In the genomic region with DNA sequence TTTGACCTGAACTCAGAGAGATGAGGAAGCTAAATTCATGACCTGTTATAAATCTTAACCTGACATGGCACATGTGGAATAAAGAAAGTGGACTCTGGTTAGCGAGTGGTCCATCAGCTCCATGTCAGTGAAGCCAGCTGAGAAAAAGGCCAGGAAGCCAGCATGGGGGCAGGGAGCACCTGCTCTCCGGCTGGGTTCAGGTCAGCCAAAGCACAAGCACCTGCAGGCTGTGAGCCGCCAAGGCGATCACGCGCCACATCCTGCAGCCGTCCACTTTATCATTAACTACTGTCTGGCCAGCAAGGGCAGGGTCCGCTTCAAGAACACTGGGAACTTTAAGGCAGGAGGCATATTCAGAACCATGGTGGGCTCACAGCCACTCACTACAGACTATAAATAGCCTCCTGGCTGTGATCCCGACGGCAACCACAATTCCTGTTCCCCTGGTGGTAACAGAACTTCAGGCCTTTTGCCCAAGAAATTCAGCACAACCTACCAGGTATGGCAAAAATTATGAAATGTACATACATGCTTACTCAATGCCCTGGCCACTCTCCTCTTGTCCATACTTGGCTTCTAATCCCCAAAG, we compare ENCODE assay signal across 10 cellular contexts. TPM values are rescaled to one million over a fixed set of nuclear protein-coding genes. Genes with fewer than 3 reads are reported as not detected.
DNase-seq lines count a peak whose midpoint lies in the region; ATAC-seq and TF ChIP-seq lines count a peak whose summit lies in the region.
"Had no signal": no experiment of that assay in that cellular context is flagged by ENCODE, and none has a peak within 500 bp of the region (broad histone marks: within the 10 kb centered on the region; RNA-seq: fewer than 3 reads in every experiment).

No MANE protein-coding gene starts in this region.

- no peaks in the 10 kb centered on the region for H3K27me3 Mint-ChIP-seq in H9 (ENCODE audit: low read depth)
- H3K27me3 Mint-ChIP-seq in CD8-positive, alpha-beta memory T cell = no peaks in the 10 kb centered on the region

- no peak overlapping the region for H4K8ac ChIP-seq in H9 (replicated peaks; ENCODE audit: insufficient read length, low read depth, low read length)
- no peak overlapping the region for H4K8ac ChIP-seq in trophoblast cell (ENCODE audit: low read depth, low read length)

- no peak overlapping the region for H3K4me3 Mint-ChIP-seq in H9
- no peak overlapping the region for H3K4me3 Mint-ChIP-seq in CD8-positive, alpha-beta memory T cell

- no peak overlapping the region for H2BK20ac ChIP-seq in H9 (ENCODE audit: low read depth, low read length, poor library complexity, severe bottlenecking)

- no peak overlapping the region for H2AK5ac ChIP-seq in H9 (ENCODE audit: insufficient read length, low read length)
- no peak overlapping the region for H2AK5ac ChIP-seq in trophoblast cell (ENCODE audit: low read length)

- no peaks in the 10 kb centered on the region for H3K9me3 Mint-ChIP-seq in H9
- H3K9me3 Mint-ChIP-seq in CD8-positive, alpha-beta memory T cell = no peaks in the 10 kb centered on the region

- no peak for TF ChIP-seq EP300 in esophagus muscularis mucosa (IDR thresholded peaks at IDR 0.05)

- no peak overlapping the region for H2BK12ac ChIP-seq in H9 (ENCODE audit: insufficient read length, low read depth, low read length)
- no peak overlapping the region for H2BK12ac ChIP-seq in trophoblast cell (ENCODE audit: low read length)

- no peak overlapping the region for H2BK5ac ChIP-seq in H9 (ENCODE audit: insufficient read length, low read length)
- no peak overlapping the region for H2BK5ac ChIP-seq in trophoblast cell (ENCODE audit: low read depth, low read length, poor library complexity)

- H3K4ac ChIP-seq in H9 (ENCODE audit: low read depth, low read length) = no peak overlapping the region
- no peak overlapping the region for H3K4ac ChIP-seq in trophoblast cell (ENCODE audit: low read depth, low read length)

- H3T11ph ChIP-seq in H9 (ENCODE audit: low read length) = no peak overlapping the region

- H3K56ac ChIP-seq in H9 (ENCODE audit: insufficient read length, low read depth, low read length) = no peak overlapping the region

- H3K23me2 ChIP-seq in H9 (ENCODE audit: insufficient read length, low read depth, low read length, poor library complexity, severe bottlenecking) = no peaks in the 10 kb centered on the region

- H3K9ac ChIP-seq in H9 (ENCODE audit: extremely low read depth, insufficient read length, low read length) (no peak overlapping the region), trophoblast cell (ENCODE audit: low read length) (no peak overlapping the region)

- H4K20me1 ChIP-seq in H9 (ENCODE audit: control insufficient read depth, insufficient read depth, insufficient read length) = no peaks in the 10 kb centered on the region

- no peak overlapping the region for H2BK15ac ChIP-seq in H9 (ENCODE audit: low read depth, low read length)

- H3K36me3 Mint-ChIP-seq in H9 (ENCODE audit: insufficient read depth in 1 of 3, low read depth in 3 of 3) = 0 out of 7 replicates have a peak, but pooled peaks cover 0 to 3% (median 0%) of the 10 kb centered on the region in 3 experiments
- peaks cover 0 to 44% (median 14%) of the 10 kb centered on the region in 3 donors for H3K36me3 Mint-ChIP-seq in CD8-positive, alpha-beta memory T cell

- H3K9me3 ChIP-seq in H9 (ENCODE audit: control insufficient read depth, low read depth, low read length) (no peaks in the 10 kb centered on the region), heart left ventricle (no peaks in the 10 kb centered on the region), trophoblast cell (ENCODE audit: insufficient read depth, low read depth, low read length) (no peaks in the 10 kb centered on the region), esophagus muscularis mucosa (no peaks in the 10 kb centered on the region)
- no peaks in the 10 kb centered on the region for H3K9me3 ChIP-seq in CD8-positive, alpha-beta memory T cell (ENCODE audit: low read length)

- DNase-seq in H9 (peak; percentile 36), SHP77 treated with DMSO at 0.1 percent for 48 hours (lab: John Stamatoyannopoulos, UW) (peak; percentile 29), heart left ventricle (peak; percentile 46 to 69 (median 64)), trophoblast cell (no peak), esophagus muscularis mucosa (ENCODE audit: extremely low spot score) (no peak)
- DNase-seq in CD8-positive, alpha-beta memory T cell = no peak
- no peak for DNase-seq in stimulated activated naive CD4-positive, alpha-beta T cell treated with Interleukin-2 at 50 U/mL for 16 hours (lab: John Stamatoyannopoulos, UW)
- DNase-seq: NCI-H1048 had no signal

- H3K27ac Mint-ChIP-seq in H9 = no peak overlapping the region
- peak overlapping the region in 1 of 8 donors; percentile 33 for H3K27ac Mint-ChIP-seq in CD8-positive, alpha-beta memory T cell

- WGBS in H9 (ENCODE audit: extremely low coverage, insufficient read length, low lambda C conversion rate) = no CpG with 5 or more reads among the region's 10 CpGs
- 17 to 35% (median 21%) methylated on average over 10 of the region's 10 CpGs for WGBS in heart left ventricle, 4 donors
- WGBS in trophoblast cell (ENCODE audit: extremely low coverage, insufficient coverage, insufficient read length) = no CpG with 5 or more reads among the region's 10 CpGs
- WGBS in esophagus muscularis mucosa = 32% methylated on average over 10 of the region's 10 CpGs

- H3K18ac ChIP-seq in H9 (ENCODE audit: insufficient read length, low read depth, low read length) (no peak overlapping the region), trophoblast cell (ENCODE audit: low read length) (peak overlapping the region; percentile 61)

- H4K12ac ChIP-seq in trophoblast cell (ENCODE audit: low read depth, low read length) = no peak overlapping the region

- H3K27me3 ChIP-seq in H9 (ENCODE audit: insufficient read depth, low read length) (no peaks in the 10 kb centered on the region), heart left ventricle (no peaks in the 10 kb centered on the region), trophoblast cell (ENCODE audit: insufficient read depth, low read length) (no peaks in the 10 kb centered on the region), esophagus muscularis mucosa (no peaks in the 10 kb centered on the region)
- no peaks in the 10 kb centered on the region for H3K27me3 ChIP-seq in CD8-positive, alpha-beta memory T cell (ENCODE audit: insufficient read depth, low read length, poor library complexity, severe bottlenecking)

- no peak overlapping the region for H2BK120ac ChIP-seq in H9 (ENCODE audit: low read depth, low read length, poor library complexity, severe bottlenecking)
- no peak overlapping the region for H2BK120ac ChIP-seq in trophoblast cell (ENCODE audit: insufficient read depth, low read length, poor library complexity)

- H3K27ac ChIP-seq in H9 (ENCODE audit: insufficient read length, low read depth, low read length) (no peak overlapping the region), heart left ventricle (peak overlapping the region; percentile 7 to 88 (median 68)), trophoblast cell (ENCODE audit: low read depth, low read length) (no peak overlapping the region), esophagus muscularis mucosa (replicated peaks in 1 of 4) (peak overlapping the region in 2 of 4 donors; percentile 14 to 26)
- H3K27ac ChIP-seq in CD8-positive, alpha-beta memory T cell (ENCODE audit: low read depth, low read length) = no peak overlapping the region

- H4K91ac ChIP-seq in H9 (ENCODE audit: insufficient read length, low read depth, low read length) (no peak overlapping the region), trophoblast cell (ENCODE audit: low read depth, low read length) (no peak overlapping the region)

- H3K4me2 ChIP-seq in H9 (ENCODE audit: insufficient read depth, insufficient read length, low read length) = no peak overlapping the region
- H3K4me2 ChIP-seq in trophoblast cell (ENCODE audit: low read length) = no peak overlapping the region

- no peaks in the 10 kb centered on the region for H3K79me1 ChIP-seq in H9 (ENCODE audit: insufficient read depth, low read depth, low read length, poor library complexity, severe bottlenecking)
- peaks cover 6% of the 10 kb centered on the region for H3K79me1 ChIP-seq in trophoblast cell (ENCODE audit: low read length)

- ATAC-seq in heart left ventricle (peak; percentile 59 to 76 (median 66)), GM18873 (IDR thresholded peaks at IDR 0.05; ENCODE audit: low FRiP score, unreplicated experiment) (no peak)
- ATAC-seq: GM12878 had no signal

- H2AFZ ChIP-seq in H9 (ENCODE audit: low read length) (no peak overlapping the region), trophoblast cell (ENCODE audit: insufficient read depth, low read length, poor library complexity) (peak overlapping the region; percentile 23)

- POLR2A ChIA-PET in CD8-positive, alpha-beta memory T cell (lab: Charles Lee) = no interaction called here

- TF ChIP-seq POLR2A in heart left ventricle (IDR thresholded peaks at IDR 0.05) (no peak), esophagus muscularis mucosa (IDR thresholded peaks at IDR 0.05; ENCODE audit: low read depth) (no peak)

- H3K23ac ChIP-seq in H9 (ENCODE audit: insufficient read length, low read depth, low read length) (no peak overlapping the region), trophoblast cell (ENCODE audit: low read length) (no peak overlapping the region)

- intact Hi-C loops in heart left ventricle (cut with DNase I) (loop anchor here in 4 of 10 donors (2.0 to 5.0 kb wide), 3 partner anchors 33 to 37 kb away; partner anchors contain the start of gene ACVR1 (in 2 of the 4)), esophagus muscularis mucosa (cut with DNase I) (no loop called here)

- H3K36me3 ChIP-seq in heart left ventricle (no peaks in the 10 kb centered on the region), trophoblast cell (ENCODE audit: control insufficient read depth in 1 of 2, insufficient read depth in 2 of 2, low read length in 2 of 2) (peaks cover 3 to 8% of the 10 kb centered on the region in 2 experiments), esophagus muscularis mucosa (no peaks in the 10 kb centered on the region)
- H3K36me3 ChIP-seq in CD8-positive, alpha-beta memory T cell (ENCODE audit: insufficient read depth, low read length) = no peaks in the 10 kb centered on the region

- H3K14ac ChIP-seq in H9 (ENCODE audit: insufficient read depth, low read length) = no peak overlapping the region; the same call in 1 of the 2 replicates
- H3K14ac ChIP-seq in trophoblast cell (ENCODE audit: low read length) = no peak overlapping the region

- H4K5ac ChIP-seq in H9 (ENCODE audit: insufficient read length, low read depth, low read length) = no peak overlapping the region

- CTCF ChIA-PET in CD8-positive, alpha-beta memory T cell (lab: Charles Lee) = no interaction called here

- no peaks in the 10 kb centered on the region; the same call in 1 of the 2 replicates for H3K79me2 ChIP-seq in H9 (ENCODE audit: insufficient read depth, low read length)
- peaks cover 7% of the 10 kb centered on the region for H3K79me2 ChIP-seq in trophoblast cell (ENCODE audit: control insufficient read depth, insufficient read depth, low read length, poor library complexity)

- H3K4me3 ChIP-seq in heart left ventricle (peak overlapping the region in 1 of 12 donors; percentile 5), trophoblast cell (ENCODE audit: low read depth, low read length) (no peak overlapping the region), esophagus muscularis mucosa (no peak overlapping the region)
- no peak overlapping the region for H3K4me3 ChIP-seq in CD8-positive, alpha-beta memory T cell (ENCODE audit: low read length)
- H3K4me3 ChIP-seq: GM12878 had no signal

- peaks cover 70 to 71% of the 10 kb centered on the region in 2 experiments for H3K4me1 Mint-ChIP-seq in H9
- peaks cover 24 to 79% (median 46%) of the 10 kb centered on the region in 3 donors for H3K4me1 Mint-ChIP-seq in CD8-positive, alpha-beta memory T cell

- H3K4me1 ChIP-seq in H9 (ENCODE audit: insufficient read depth, low read length) (peaks cover 34% of the 10 kb centered on the region), heart left ventricle (peaks cover 23 to 98% (median 70%) of the 10 kb centered on the region in 12 donors), trophoblast cell (ENCODE audit: control insufficient read depth in 1 of 2, insufficient read depth in 2 of 2, low read length in 2 of 2) (peaks cover 19 to 24% of the 10 kb centered on the region in 2 experiments), esophagus muscularis mucosa (peaks cover 65 to 79% (median 67%) of the 10 kb centered on the region in 4 donors)
- H3K4me1 ChIP-seq in CD8-positive, alpha-beta memory T cell (ENCODE audit: insufficient read depth, low read length) = peaks cover 5% of the 10 kb centered on the region

- TF ChIP-seq CTCF in H9 (conservative IDR thresholded peaks at IDR 0.05) (no peak; the same call in 2 of the 3 replicates), heart left ventricle (IDR thresholded peaks at IDR 0.05) (peak in 4 of 12 donors; percentile 13 to 30 (median 28)), esophagus muscularis mucosa (IDR thresholded peaks at IDR 0.05) (no peak)

RNA-seq across cellular contexts. Expression of gene ACVR1, which starts 35.5 kb away (rescaled TPM):
- total RNA-seq in H9 (2021) (21.2 and 25.1 TPM in 2 replicates), heart left ventricle (10 to 100 TPM; 15.3 to 37.6 (median 23.9) TPM), esophagus muscularis mucosa (10 to 100 TPM; 25.2 to 39.1 (median 32.3) TPM)
- 10 to 100 TPM in 1 of 2 donors, 1 to 10 TPM in 1; 5.6 to 26.3 TPM for polyA plus RNA-seq in heart left ventricle
- 25.7 and 27.4 TPM in 2 replicates for polyA plus RNA-seq in trophoblast cell (2013)
- total RNA-seq in CD8-positive, alpha-beta memory T cell = 10 to 100 TPM; 14.8 to 18.3 TPM
- 9.5 TPM for polyA plus RNA-seq in CD8-positive, alpha-beta memory T cell

Comparison
In these comparisons a context has a peak if more than half of its experiments do, and no peak if none do; other contexts are left out.
1. DNase-seq: peak in H9 (single experiment), SHP77 treated with DMSO at 0.1 percent for 48 hours (single experiment) and heart left ventricle (5 of 5); none in trophoblast cell (0 of 2), CD8-positive, alpha-beta memory T cell (0 of 5), esophagus muscularis mucosa (single experiment) and stimulated activated naive CD4-positive, alpha-beta T cell treated with Interleukin-2 at 50 U/mL for 16 hours (single experiment).
2. H3K27ac ChIP-seq: peak in heart left ventricle (12 of 12); none in H9 (single experiment), trophoblast cell (single experiment) and CD8-positive, alpha-beta memory T cell (single experiment).